In genomic region chr2:231640646-231641111, GRCh38 we compare ENCODE assay signal across 11 cellular contexts. TPM values are rescaled to one million over a fixed set of nuclear protein-coding genes. Genes with fewer than 3 reads are reported as not detected.
DNase-seq lines count a peak whose midpoint lies in the region; ATAC-seq and TF ChIP-seq lines count a peak whose summit lies in the region.
"Had no signal": no experiment of that assay in that cellular context is flagged by ENCODE, and none has a peak within 500 bp of the region (broad histone marks: within the 10 kb centered on the region; RNA-seq: fewer than 3 reads in every experiment).

No MANE protein-coding gene starts in this region.

- H2BK15ac ChIP-seq in IMR-90 (ENCODE audit: low read depth, low read length), result peak overlapping the region; percentile 54; the same call in 1 of the 3 replicates

- peak overlapping the region; percentile 56; the same call in 1 of the 2 replicates for H2BK120ac ChIP-seq in IMR-90 (ENCODE audit: low read depth, low read length)

- H3K9me3 ChIP-seq in IMR-90 (ENCODE audit: control insufficient read depth, insufficient read depth, low read length) (no peaks in the 10 kb centered on the region), skeletal muscle tissue (ENCODE audit: control insufficient read depth in 3 of 3, low read length in 3 of 3) (no peaks in the 10 kb centered on the region)

- H3K14ac ChIP-seq in IMR-90 (replicated peaks; ENCODE audit: low read depth, low read length), result peak overlapping the region; percentile 6; the same call in 1 of the 2 replicates

- H4K91ac ChIP-seq in IMR-90 (ENCODE audit: insufficient read depth, low read depth, low read length), result no peak overlapping the region; the same call in 1 of the 2 replicates

- H4K20me1 ChIP-seq in IMR-90 (ENCODE audit: insufficient read depth, low read length), result no peaks in the 10 kb centered on the region

- H3K4me3 ChIP-seq in IMR-90 (ENCODE audit: insufficient read depth, low read depth, low read length), result no peak overlapping the region
- peak overlapping the region; percentile 34 to 54 (median 43) for H3K4me3 ChIP-seq in skeletal muscle tissue (ENCODE audit: low read length in 3 of 3)

- 40% methylated on average over 3 of the region's 11 CpGs; no CpG with 5 or more reads in 1 of the 2 experiments for WGBS in IMR-90 (ENCODE audit: extremely low coverage in 2 of 2, insufficient read length in 1 of 2), 2 experiments
- WGBS in adipose tissue, 3 donors, result 22 to 62% (median 45%) methylated on average over 11 of the region's 11 CpGs

- H3K23ac ChIP-seq in IMR-90 (ENCODE audit: low read depth, low read length), result no peak overlapping the region

- H2AK9ac ChIP-seq in IMR-90 (replicated peaks; ENCODE audit: low read depth, low read length, poor library complexity), result peak overlapping the region; percentile 2

- peak overlapping the region; percentile 60; the same call in 1 of the 2 replicates for H2AK5ac ChIP-seq in IMR-90 (ENCODE audit: low read depth, low read length)

- H3K36me3 ChIP-seq in IMR-90 (ENCODE audit: control insufficient read depth, insufficient read depth, low read length), result no peaks in the 10 kb centered on the region
- no peaks in the 10 kb centered on the region for H3K36me3 ChIP-seq in skeletal muscle tissue (ENCODE audit: control insufficient read depth in 3 of 3, insufficient read depth in 3 of 3, low read length in 3 of 3)

- no peak for TF ChIP-seq POLR2A in IMR-90 (IDR thresholded peaks at IDR 0.05; ENCODE audit: low read depth, low read length)

- peak overlapping the region; percentile 64 for H3K4ac ChIP-seq in IMR-90 (ENCODE audit: low read depth, low read length)

- H4K5ac ChIP-seq in IMR-90 (ENCODE audit: low read depth, low read length), result peak overlapping the region; percentile 89; the same call in 1 of the 2 replicates

- no TSS peak for BruUV-seq in IMR-90 (replicated peaks; lab: Mats Ljungman, UMichigan)

- H2BK20ac ChIP-seq in IMR-90 (ENCODE audit: low read depth, low read length), result peak overlapping the region; percentile 24; the same call in 1 of the 2 replicates

- in situ Hi-C loops in IMR-90 (cut with MboI; ENCODE audit: low sequenced_read_pairs), result no loop called here

- no peak overlapping the region for H3K56ac ChIP-seq in IMR-90 (ENCODE audit: extremely low read depth, insufficient read depth, low read length)

- H3K79me1 ChIP-seq in IMR-90 (ENCODE audit: low read depth in 1 of 2, low read length in 2 of 2), result no peaks in the 10 kb centered on the region

- TF ChIP-seq CTCF in IMR-90 (conservative IDR thresholded peaks at IDR 0.05; ENCODE audit: low read depth, low read length), result no peak

- H3K9ac ChIP-seq in IMR-90 (ENCODE audit: low read depth, low read length) (no peak overlapping the region), skeletal muscle tissue (ENCODE audit: low read depth in 1 of 3, low read length in 3 of 3) (peak overlapping the region; percentile 62 to 69 (median 64))

- intact Hi-C loops in IMR-90 (cut with micrococcal nuclease) (no loop called here), left ventricle myocardium superior (cut with micrococcal nuclease) (no loop called here)

- DNase-seq in IMR-90 (no peak), left ventricle myocardium superior (peak; percentile 67), germinal center (ENCODE audit: low spot score) (no peak), NCI-H187 treated with DMSO at 0.1 percent for 48 hours (lab: John Stamatoyannopoulos, UW) (no peak), NCI-H1092 (lab: John Stamatoyannopoulos, UW) (no peak)
- DNase-seq: kidney glomerular epithelial cell; stimulated activated naive CD8-positive, alpha-beta T cell treated with anti-CD3 and anti-CD28 coated beads, Interleukin-15, amount 100 ng/mL, for 72 hours had no signal

- H3K27me3 ChIP-seq in IMR-90 (ENCODE audit: control insufficient read depth, insufficient read depth, low read length), result no peaks in the 10 kb centered on the region
- no peaks in the 10 kb centered on the region for H3K27me3 ChIP-seq in skeletal muscle tissue (ENCODE audit: control insufficient read depth in 3 of 3, insufficient read depth in 3 of 3, low read length in 3 of 3)

- dilution Hi-C loops in IMR-90 (cut with HindIII; ENCODE audit: low sequenced_read_pairs, unreplicated experiment), result no loop called here

- H2BK5ac ChIP-seq in IMR-90 (ENCODE audit: low read depth, low read length, poor library complexity, severe bottlenecking), result no peak overlapping the region

- H3K4me1 ChIP-seq in IMR-90 (ENCODE audit: control insufficient read depth, insufficient read depth, low read length) (peaks cover 13% of the 10 kb centered on the region), skeletal muscle tissue (ENCODE audit: control insufficient read depth in 3 of 3, insufficient read depth in 3 of 3, low read length in 3 of 3) (peaks cover 36 to 44% (median 43%) of the 10 kb centered on the region in 3 donors)

- H4K8ac ChIP-seq in IMR-90 (ENCODE audit: low read depth in 2 of 2, low read length in 2 of 2), result peak overlapping the region in 1 of 2 experiments; percentile 79; a peak in 1 of 4 replicates

- POLR2A ChIA-PET in IMR-90 (lab: Charles Lee; ENCODE audit: unreplicated experiment), result interaction anchor here (0.5 kb wide), 1 partner anchor 13 kb away, joined by 10 read pairs; no protein-coding TSS in a partner anchor

- peak overlapping the region; percentile 47; the same call in 1 of the 2 replicates for H3K27ac ChIP-seq in IMR-90 (ENCODE audit: insufficient read depth, low read length)
- peak overlapping the region; percentile 56 for H3K27ac ChIP-seq in adipose tissue (ENCODE audit: low read depth, low read length)
- H3K27ac ChIP-seq in skeletal muscle tissue (ENCODE audit: low read depth, low read length), result peak overlapping the region; percentile 90

- H2AFZ ChIP-seq in IMR-90 (replicated peaks; ENCODE audit: low read length, poor library complexity), result peak overlapping the region; percentile 69

- H3K9me1 ChIP-seq in IMR-90 (ENCODE audit: insufficient read depth, low read length), result peaks cover 15% of the 10 kb centered on the region; the same call in 1 of the 2 replicates

- no peak overlapping the region for H3K4me2 ChIP-seq in IMR-90 (ENCODE audit: low read depth, low read length)

- no peak for ATAC-seq in IMR-90 (ENCODE audit: low read depth)
- ATAC-seq in left ventricle myocardium superior, result peak; percentile 23
- ATAC-seq in HG02884 (IDR thresholded peaks at IDR 0.05; ENCODE audit: unreplicated experiment), result no peak
- ATAC-seq: stimulated activated naive CD8-positive, alpha-beta T cell treated with anti-CD3 and anti-CD28 coated beads, Interleukin-15, amount 100 ng/mL, for 72 hours had no signal

- TF ChIP-seq RAD21 in IMR-90 (IDR thresholded peaks at IDR 0.05; ENCODE audit: low read length), result no peak

- CTCF ChIA-PET in IMR-90 (lab: Yijun Ruan, JAX), result no interaction called here

- H3K18ac ChIP-seq in IMR-90 (ENCODE audit: low read depth, low read length), result peak overlapping the region; percentile 80; the same call in 1 of the 2 replicates

TF ChIP-seq in IMR-90, 13 proteins besides CTCF, POLR2A, EP300 and RAD21:
- TF ChIP-seq MAFK (IDR thresholded peaks at IDR 0.05; ENCODE audit: low read depth, low read length) (no peak), BHLHE40 (IDR thresholded peaks at IDR 0.05; ENCODE audit: low read depth, low read length) (peak; percentile 52; the same call in 1 of the 2 replicates), FOS (IDR thresholded peaks at IDR 0.05; ENCODE audit: low read depth, low read length) (no peak), MXI1 (IDR thresholded peaks at IDR 0.05; ENCODE audit: borderline replicate concordance, low read depth, low read length) (no peak), USF2 (IDR thresholded peaks at IDR 0.05; ENCODE audit: low read depth, low read length) (no peak), CHD1 (IDR thresholded peaks at IDR 0.05; ENCODE audit: low read depth, low read length) (no peak), CEBPB (IDR thresholded peaks at IDR 0.05; ENCODE audit: low read depth, low read length) (no peak), NFE2L2 (IDR thresholded peaks at IDR 0.05; ENCODE audit: low read depth, low read length) (no peak)

RNA-seq across cellular contexts. Expression of gene TEX44, which starts 48.0 kb away (rescaled TPM):
- total RNA-seq in IMR-90 (2012; rRNA removed) (not detected in 2 replicates), left ventricle myocardium superior (not detected), skeletal muscle tissue (not detected)
- polyA plus RNA-seq in IMR-90 (2012; rRNA removed) (not detected in 2 replicates), adipose tissue (not detected)
- polyA plus RNA-seq in IMR-90 (2012; cell fraction: cytosol; rRNA removed), result not detected in 2 replicates
- not detected in 2 replicates for polyA plus RNA-seq in IMR-90 (2012; cell fraction: nucleus; rRNA removed; ENCODE audit: low replicate concordance)
- polyA plus RNA-seq: IgD-negative memory B cell had no signal
